ENCODE assay signal across 1 cellular context in the genomic region with DNA sequence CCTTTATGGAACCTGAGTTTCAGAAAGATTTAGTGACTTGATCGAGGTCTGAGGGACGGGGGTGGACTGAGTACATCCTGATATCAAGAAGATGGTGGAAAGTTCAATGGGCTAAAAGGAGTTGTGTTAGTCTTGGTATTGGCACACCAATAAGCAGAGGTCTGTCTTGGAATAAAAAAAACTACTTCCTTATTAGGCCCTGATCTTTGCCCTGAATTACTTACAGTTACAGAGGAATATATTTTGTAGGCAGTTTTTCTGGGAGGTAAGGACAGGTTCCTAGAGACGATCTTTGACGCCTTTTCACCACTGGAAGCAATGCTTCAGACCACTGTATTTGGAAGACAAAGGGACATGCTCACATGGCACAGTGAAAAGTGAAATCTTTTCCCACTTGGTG.
TF ChIP-seq lines count a peak whose summit lies in the region.

No MANE protein-coding gene starts in this region.

TF ChIP-seq in HepG2, 621 proteins besides CTCF, POLR2A, EP300 and RAD21 (continued from another document):
- TF ChIP-seq, protein P1, sequence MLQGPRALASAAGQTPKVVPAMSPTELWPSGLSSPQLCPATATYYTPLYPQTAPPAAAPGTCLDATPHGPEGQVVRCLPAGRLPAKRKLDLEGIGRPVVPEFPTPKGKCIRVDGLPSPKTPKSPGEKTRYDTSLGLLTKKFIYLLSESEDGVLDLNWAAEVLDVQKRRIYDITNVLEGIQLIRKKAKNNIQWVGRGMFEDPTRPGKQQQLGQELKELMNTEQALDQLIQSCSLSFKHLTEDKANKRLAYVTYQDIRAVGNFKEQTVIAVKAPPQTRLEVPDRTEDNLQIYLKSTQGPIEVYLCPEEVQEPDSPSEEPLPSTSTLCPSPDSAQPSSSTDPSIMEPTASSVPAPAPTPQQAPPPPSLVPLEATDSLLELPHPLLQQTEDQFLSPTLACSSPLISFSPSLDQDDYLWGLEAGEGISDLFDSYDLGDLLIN (CRISPR knock-in tag; IDR thresholded peaks at IDR 0.05; ENCODE audit: borderline replicate concordance), result no peak
- TF ChIP-seq ZNF510 (CRISPR knock-in tag; IDR thresholded peaks at IDR 0.05; ENCODE audit: low read depth), result no peak
- TF ChIP-seq, protein P2, sequence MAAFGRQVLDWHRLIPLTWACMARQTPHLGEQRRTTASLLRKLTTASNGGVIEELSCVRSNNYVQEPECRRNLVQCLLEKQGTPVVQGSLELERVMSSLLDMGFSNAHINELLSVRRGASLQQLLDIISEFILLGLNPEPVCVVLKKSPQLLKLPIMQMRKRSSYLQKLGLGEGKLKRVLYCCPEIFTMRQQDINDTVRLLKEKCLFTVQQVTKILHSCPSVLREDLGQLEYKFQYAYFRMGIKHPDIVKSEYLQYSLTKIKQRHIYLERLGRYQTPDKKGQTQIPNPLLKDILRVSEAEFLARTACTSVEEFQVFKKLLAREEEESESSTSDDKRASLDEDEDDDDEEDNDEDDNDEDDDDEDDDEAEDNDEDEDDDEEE (CRISPR knock-in tag; IDR thresholded peaks at IDR 0.05), result no peak
- no peak for TF ChIP-seq NRL (CRISPR knock-in tag; IDR thresholded peaks at IDR 0.05; ENCODE audit: borderline replicate concordance)
- no peak for TF ChIP-seq RBFOX2 (IDR thresholded peaks at IDR 0.05; ENCODE audit: low read depth, low read length)
- TF ChIP-seq HNRNPK (IDR thresholded peaks at IDR 0.05; ENCODE audit: low read depth, low read length, poor library complexity, severe bottlenecking), result no peak
- no peak for TF ChIP-seq ZNF891 (CRISPR knock-in tag; IDR thresholded peaks at IDR 0.05)
- TF ChIP-seq, protein P3, sequence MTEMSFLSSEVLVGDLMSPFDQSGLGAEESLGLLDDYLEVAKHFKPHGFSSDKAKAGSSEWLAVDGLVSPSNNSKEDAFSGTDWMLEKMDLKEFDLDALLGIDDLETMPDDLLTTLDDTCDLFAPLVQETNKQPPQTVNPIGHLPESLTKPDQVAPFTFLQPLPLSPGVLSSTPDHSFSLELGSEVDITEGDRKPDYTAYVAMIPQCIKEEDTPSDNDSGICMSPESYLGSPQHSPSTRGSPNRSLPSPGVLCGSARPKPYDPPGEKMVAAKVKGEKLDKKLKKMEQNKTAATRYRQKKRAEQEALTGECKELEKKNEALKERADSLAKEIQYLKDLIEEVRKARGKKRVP (CRISPR knock-in tag; IDR thresholded peaks at IDR 0.05), result no peak
- no peak for TF ChIP-seq GTF2F1 (IDR thresholded peaks at IDR 0.05; ENCODE audit: low read length)
- TF ChIP-seq, protein P4, sequence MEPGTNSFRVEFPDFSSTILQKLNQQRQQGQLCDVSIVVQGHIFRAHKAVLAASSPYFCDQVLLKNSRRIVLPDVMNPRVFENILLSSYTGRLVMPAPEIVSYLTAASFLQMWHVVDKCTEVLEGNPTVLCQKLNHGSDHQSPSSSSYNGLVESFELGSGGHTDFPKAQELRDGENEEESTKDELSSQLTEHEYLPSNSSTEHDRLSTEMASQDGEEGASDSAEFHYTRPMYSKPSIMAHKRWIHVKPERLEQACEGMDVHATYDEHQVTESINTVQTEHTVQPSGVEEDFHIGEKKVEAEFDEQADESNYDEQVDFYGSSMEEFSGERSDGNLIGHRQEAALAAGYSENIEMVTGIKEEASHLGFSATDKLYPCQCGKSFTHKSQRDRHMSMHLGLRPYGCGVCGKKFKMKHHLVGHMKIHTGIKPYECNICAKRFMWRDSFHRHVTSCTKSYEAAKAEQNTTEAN (CRISPR knock-in tag; conservative IDR thresholded peaks at IDR 0.05), result no peak
- TF ChIP-seq, protein P5, sequence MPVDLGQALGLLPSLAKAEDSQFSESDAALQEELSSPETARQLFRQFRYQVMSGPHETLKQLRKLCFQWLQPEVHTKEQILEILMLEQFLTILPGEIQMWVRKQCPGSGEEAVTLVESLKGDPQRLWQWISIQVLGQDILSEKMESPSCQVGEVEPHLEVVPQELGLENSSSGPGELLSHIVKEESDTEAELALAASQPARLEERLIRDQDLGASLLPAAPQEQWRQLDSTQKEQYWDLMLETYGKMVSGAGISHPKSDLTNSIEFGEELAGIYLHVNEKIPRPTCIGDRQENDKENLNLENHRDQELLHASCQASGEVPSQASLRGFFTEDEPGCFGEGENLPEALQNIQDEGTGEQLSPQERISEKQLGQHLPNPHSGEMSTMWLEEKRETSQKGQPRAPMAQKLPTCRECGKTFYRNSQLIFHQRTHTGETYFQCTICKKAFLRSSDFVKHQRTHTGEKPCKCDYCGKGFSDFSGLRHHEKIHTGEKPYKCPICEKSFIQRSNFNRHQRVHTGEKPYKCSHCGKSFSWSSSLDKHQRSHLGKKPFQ (CRISPR knock-in tag; IDR thresholded peaks at IDR 0.05; ENCODE audit: insufficient replicate concordance), result no peak
- TF ChIP-seq, protein P6, sequence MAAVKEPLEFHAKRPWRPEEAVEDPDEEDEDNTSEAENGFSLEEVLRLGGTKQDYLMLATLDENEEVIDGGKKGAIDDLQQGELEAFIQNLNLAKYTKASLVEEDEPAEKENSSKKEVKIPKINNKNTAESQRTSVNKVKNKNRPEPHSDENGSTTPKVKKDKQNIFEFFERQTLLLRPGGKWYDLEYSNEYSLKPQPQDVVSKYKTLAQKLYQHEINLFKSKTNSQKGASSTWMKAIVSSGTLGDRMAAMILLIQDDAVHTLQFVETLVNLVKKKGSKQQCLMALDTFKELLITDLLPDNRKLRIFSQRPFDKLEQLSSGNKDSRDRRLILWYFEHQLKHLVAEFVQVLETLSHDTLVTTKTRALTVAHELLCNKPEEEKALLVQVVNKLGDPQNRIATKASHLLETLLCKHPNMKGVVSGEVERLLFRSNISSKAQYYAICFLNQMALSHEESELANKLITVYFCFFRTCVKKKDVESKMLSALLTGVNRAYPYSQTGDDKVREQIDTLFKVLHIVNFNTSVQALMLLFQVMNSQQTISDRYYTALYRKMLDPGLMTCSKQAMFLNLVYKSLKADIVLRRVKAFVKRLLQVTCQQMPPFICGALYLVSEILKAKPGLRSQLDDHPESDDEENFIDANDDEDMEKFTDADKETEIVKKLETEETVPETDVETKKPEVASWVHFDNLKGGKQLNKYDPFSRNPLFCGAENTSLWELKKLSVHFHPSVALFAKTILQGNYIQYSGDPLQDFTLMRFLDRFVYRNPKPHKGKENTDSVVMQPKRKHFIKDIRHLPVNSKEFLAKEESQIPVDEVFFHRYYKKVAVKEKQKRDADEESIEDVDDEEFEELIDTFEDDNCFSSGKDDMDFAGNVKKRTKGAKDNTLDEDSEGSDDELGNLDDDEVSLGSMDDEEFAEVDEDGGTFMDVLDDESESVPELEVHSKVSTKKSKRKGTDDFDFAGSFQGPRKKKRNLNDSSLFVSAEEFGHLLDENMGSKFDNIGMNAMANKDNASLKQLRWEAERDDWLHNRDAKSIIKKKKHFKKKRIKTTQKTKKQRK (IDR thresholded peaks at IDR 0.05; ENCODE audit: low read length), result no peak
TF ChIP-seq in HepG2: peak in this region for 0.
